In the genomic region with DNA sequence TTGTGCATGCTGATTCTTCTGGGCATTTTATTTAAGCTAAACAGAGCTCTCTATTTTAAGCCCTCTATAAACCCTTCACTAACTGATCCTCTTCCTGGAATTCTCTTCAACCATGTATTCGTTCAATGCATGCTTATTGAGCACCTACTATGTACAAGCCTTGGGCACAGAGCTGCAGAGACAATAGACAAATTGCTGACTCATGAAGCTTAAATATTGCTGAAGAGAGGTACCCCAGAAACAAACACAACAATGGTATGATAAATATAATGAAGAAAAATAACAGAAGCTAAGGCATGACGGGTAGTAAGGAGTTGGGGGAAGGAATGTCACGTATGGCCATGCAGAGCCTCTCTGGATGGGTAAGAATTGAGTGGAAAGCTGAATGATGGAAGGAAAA, we compare ENCODE assay signal across 2 cellular contexts.
A peak's percentile ranks its signal among the peaks of the same experiment; 100 is the strongest.
TF ChIP-seq lines count a peak whose summit lies in the region.

No MANE protein-coding gene starts in this region.

TF ChIP-seq in HepG2, 621 proteins besides CTCF, POLR2A, EP300 and RAD21 (continued from another document):
- TF ChIP-seq, protein P1, sequence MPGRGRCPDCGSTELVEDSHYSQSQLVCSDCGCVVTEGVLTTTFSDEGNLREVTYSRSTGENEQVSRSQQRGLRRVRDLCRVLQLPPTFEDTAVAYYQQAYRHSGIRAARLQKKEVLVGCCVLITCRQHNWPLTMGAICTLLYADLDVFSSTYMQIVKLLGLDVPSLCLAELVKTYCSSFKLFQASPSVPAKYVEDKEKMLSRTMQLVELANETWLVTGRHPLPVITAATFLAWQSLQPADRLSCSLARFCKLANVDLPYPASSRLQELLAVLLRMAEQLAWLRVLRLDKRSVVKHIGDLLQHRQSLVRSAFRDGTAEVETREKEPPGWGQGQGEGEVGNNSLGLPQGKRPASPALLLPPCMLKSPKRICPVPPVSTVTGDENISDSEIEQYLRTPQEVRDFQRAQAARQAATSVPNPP (CRISPR knock-in tag; IDR thresholded peaks at IDR 0.05): no peak
- TF ChIP-seq NONO (IDR thresholded peaks at IDR 0.05) (no peak), NONO (CRISPR knock-in tag; conservative IDR thresholded peaks at IDR 0.05) (no peak), MAFF (IDR thresholded peaks at IDR 0.05; ENCODE audit: low read depth, low read length) (peak; percentile 86), ADNP (CRISPR knock-in tag; IDR thresholded peaks at IDR 0.05) (no peak), ZNF616 (CRISPR knock-in tag; IDR thresholded peaks at IDR 0.05; ENCODE audit: low read depth) (no peak), BRCA1 (CRISPR knock-in tag; IDR thresholded peaks at IDR 0.05) (no peak), ELF4 (CRISPR knock-in tag; IDR thresholded peaks at IDR 0.05; ENCODE audit: borderline replicate concordance) (no peak), ZNF768 (CRISPR knock-in tag; IDR thresholded peaks at IDR 0.05) (no peak), MAFK (conservative IDR thresholded peaks at IDR 0.05 in 1 of 2, IDR thresholded peaks at IDR 0.05 in 1 of 2; ENCODE audit: low read length in 2 of 2) (peak; percentile 81 to 92; a peak in 3 of 4 replicates), SOX5 (CRISPR knock-in tag; IDR thresholded peaks at IDR 0.05; ENCODE audit: borderline replicate concordance) (no peak)
- TF ChIP-seq, protein P2, sequence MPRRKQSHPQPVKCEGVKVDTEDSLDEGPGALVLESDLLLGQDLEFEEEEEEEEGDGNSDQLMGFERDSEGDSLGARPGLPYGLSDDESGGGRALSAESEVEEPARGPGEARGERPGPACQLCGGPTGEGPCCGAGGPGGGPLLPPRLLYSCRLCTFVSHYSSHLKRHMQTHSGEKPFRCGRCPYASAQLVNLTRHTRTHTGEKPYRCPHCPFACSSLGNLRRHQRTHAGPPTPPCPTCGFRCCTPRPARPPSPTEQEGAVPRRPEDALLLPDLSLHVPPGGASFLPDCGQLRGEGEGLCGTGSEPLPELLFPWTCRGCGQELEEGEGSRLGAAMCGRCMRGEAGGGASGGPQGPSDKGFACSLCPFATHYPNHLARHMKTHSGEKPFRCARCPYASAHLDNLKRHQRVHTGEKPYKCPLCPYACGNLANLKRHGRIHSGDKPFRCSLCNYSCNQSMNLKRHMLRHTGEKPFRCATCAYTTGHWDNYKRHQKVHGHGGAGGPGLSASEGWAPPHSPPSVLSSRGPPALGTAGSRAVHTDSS (CRISPR knock-in tag; conservative IDR thresholded peaks at IDR 0.05): no peak

TF ChIP-seq in K562, 482 proteins besides CTCF, POLR2A, EP300 and RAD21 (continues in another document):
- TF ChIP-seq, protein P3, sequence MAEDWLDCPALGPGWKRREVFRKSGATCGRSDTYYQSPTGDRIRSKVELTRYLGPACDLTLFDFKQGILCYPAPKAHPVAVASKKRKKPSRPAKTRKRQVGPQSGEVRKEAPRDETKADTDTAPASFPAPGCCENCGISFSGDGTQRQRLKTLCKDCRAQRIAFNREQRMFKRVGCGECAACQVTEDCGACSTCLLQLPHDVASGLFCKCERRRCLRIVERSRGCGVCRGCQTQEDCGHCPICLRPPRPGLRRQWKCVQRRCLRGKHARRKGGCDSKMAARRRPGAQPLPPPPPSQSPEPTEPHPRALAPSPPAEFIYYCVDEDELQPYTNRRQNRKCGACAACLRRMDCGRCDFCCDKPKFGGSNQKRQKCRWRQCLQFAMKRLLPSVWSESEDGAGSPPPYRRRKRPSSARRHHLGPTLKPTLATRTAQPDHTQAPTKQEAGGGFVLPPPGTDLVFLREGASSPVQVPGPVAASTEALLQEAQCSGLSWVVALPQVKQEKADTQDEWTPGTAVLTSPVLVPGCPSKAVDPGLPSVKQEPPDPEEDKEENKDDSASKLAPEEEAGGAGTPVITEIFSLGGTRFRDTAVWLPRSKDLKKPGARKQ (CRISPR knock-in tag; IDR thresholded peaks at IDR 0.05): no peak
- TF ChIP-seq ZNF436 (CRISPR knock-in tag; IDR thresholded peaks at IDR 0.05) (no peak), ADNP (tag; IDR thresholded peaks at IDR 0.05) (no peak), OTX1 (CRISPR knock-in tag; IDR thresholded peaks at IDR 0.05) (no peak), ZNF830 (CRISPR knock-in tag; IDR thresholded peaks at IDR 0.05) (no peak), MAFF (IDR thresholded peaks at IDR 0.05; ENCODE audit: low read length) (peak; percentile 13; the same call in 1 of the 2 replicates), C11orf30 (IDR thresholded peaks at IDR 0.05; ENCODE audit: low read depth) (peak; percentile 47; the same call in 1 of the 2 replicates), MAFG (tag; conservative IDR thresholded peaks at IDR 0.05) (peak; percentile 49; the same call in 1 of the 2 replicates), SAFB2 (IDR thresholded peaks at IDR 0.05; ENCODE audit: borderline replicate concordance, low read depth, low read length, severe bottlenecking) (no peak), RBFOX2 (IDR thresholded peaks at IDR 0.05; ENCODE audit: low read depth, low read length) (no peak), ZNF589 (CRISPR knock-in tag; IDR thresholded peaks at IDR 0.05; ENCODE audit: low read depth) (no peak), KLF1 (tag; IDR thresholded peaks at IDR 0.05) (no peak), ZNF316 (IDR thresholded peaks at IDR 0.05) (peak; percentile 55; the same call in 1 of the 2 replicates), PPARD (CRISPR knock-in tag; IDR thresholded peaks at IDR 0.05) (no peak), EGR1 (conservative IDR thresholded peaks at IDR 0.05) (no peak), ZNF143 (CRISPR knock-in tag; IDR thresholded peaks at IDR 0.05) (no peak), MAFK (IDR thresholded peaks at IDR 0.05; ENCODE audit: low read length) (peak; percentile 57), FOSL1 (tag; conservative IDR thresholded peaks at IDR 0.05) (no peak), MEF2A (IDR thresholded peaks at IDR 0.05; ENCODE audit: control insufficient read depth, low read depth, low read length) (no peak)
- TF ChIP-seq, protein P4, sequence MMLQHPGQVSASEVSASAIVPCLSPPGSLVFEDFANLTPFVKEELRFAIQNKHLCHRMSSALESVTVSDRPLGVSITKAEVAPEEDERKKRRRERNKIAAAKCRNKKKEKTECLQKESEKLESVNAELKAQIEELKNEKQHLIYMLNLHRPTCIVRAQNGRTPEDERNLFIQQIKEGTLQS (IDR thresholded peaks at IDR 0.05): no peak
- TF ChIP-seq, protein P4 (CRISPR knock-in tag; conservative IDR thresholded peaks at IDR 0.05): no peak
- TF ChIP-seq, protein P5, sequence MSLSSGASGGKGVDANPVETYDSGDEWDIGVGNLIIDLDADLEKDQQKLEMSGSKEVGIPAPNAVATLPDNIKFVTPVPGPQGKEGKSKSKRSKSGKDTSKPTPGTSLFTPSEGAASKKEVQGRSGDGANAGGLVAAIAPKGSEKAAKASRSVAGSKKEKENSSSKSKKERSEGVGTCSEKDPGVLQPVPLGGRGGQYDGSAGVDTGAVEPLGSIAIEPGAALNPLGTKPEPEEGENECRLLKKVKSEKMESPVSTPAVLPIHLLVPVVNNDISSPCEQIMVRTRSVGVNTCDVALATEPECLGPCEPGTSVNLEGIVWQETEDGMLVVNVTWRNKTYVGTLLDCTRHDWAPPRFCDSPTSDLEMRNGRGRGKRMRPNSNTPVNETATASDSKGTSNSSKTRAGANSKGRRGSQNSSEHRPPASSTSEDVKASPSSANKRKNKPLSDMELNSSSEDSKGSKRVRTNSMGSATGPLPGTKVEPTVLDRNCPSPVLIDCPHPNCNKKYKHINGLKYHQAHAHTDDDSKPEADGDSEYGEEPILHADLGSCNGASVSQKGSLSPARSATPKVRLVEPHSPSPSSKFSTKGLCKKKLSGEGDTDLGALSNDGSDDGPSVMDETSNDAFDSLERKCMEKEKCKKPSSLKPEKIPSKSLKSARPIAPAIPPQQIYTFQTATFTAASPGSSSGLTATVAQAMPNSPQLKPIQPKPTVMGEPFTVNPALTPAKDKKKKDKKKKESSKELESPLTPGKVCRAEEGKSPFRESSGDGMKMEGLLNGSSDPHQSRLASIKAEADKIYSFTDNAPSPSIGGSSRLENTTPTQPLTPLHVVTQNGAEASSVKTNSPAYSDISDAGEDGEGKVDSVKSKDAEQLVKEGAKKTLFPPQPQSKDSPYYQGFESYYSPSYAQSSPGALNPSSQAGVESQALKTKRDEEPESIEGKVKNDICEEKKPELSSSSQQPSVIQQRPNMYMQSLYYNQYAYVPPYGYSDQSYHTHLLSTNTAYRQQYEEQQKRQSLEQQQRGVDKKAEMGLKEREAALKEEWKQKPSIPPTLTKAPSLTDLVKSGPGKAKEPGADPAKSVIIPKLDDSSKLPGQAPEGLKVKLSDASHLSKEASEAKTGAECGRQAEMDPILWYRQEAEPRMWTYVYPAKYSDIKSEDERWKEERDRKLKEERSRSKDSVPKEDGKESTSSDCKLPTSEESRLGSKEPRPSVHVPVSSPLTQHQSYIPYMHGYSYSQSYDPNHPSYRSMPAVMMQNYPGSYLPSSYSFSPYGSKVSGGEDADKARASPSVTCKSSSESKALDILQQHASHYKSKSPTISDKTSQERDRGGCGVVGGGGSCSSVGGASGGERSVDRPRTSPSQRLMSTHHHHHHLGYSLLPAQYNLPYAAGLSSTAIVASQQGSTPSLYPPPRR (CRISPR knock-in tag; IDR thresholded peaks at IDR 0.05; ENCODE audit: borderline replicate concordance): no peak
- TF ChIP-seq, protein P6, sequence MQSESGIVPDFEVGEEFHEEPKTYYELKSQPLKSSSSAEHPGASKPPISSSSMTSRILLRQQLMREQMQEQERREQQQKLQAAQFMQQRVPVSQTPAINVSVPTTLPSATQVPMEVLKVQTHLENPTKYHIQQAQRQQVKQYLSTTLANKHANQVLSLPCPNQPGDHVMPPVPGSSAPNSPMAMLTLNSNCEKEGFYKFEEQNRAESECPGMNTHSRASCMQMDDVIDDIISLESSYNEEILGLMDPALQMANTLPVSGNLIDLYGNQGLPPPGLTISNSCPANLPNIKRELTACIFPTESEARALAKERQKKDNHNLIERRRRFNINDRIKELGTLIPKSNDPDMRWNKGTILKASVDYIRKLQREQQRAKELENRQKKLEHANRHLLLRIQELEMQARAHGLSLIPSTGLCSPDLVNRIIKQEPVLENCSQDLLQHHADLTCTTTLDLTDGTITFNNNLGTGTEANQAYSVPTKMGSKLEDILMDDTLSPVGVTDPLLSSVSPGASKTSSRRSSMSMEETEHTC (IDR thresholded peaks at IDR 0.05): no peak
- TF ChIP-seq, protein P7, sequence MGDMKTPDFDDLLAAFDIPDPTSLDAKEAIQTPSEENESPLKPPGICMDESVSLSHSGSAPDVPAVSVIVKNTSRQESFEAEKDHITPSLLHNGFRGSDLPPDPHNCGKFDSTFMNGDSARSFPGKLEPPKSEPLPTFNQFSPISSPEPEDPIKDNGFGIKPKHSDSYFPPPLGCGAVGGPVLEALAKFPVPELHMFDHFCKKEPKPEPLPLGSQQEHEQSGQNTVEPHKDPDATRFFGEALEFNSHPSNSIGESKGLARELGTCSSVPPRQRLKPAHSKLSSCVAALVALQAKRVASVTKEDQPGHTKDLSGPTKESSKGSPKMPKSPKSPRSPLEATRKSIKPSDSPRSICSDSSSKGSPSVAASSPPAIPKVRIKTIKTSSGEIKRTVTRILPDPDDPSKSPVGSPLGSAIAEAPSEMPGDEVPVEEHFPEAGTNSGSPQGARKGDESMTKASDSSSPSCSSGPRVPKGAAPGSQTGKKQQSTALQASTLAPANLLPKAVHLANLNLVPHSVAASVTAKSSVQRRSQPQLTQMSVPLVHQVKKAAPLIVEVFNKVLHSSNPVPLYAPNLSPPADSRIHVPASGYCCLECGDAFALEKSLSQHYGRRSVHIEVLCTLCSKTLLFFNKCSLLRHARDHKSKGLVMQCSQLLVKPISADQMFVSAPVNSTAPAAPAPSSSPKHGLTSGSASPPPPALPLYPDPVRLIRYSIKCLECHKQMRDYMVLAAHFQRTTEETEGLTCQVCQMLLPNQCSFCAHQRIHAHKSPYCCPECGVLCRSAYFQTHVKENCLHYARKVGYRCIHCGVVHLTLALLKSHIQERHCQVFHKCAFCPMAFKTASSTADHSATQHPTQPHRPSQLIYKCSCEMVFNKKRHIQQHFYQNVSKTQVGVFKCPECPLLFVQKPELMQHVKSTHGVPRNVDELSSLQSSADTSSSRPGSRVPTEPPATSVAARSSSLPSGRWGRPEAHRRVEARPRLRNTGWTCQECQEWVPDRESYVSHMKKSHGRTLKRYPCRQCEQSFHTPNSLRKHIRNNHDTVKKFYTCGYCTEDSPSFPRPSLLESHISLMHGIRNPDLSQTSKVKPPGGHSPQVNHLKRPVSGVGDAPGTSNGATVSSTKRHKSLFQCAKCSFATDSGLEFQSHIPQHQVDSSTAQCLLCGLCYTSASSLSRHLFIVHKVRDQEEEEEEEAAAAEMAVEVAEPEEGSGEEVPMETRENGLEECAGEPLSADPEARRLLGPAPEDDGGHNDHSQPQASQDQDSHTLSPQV (IDR thresholded peaks at IDR 0.05): no peak
